ENCODE assay signal across 12 cellular contexts in genomic region chr7:102933763-102934162, GRCh38. TPM values are rescaled to one million over a fixed set of nuclear protein-coding genes. Genes with fewer than 3 reads are reported as not detected.
DNase-seq lines count a peak whose midpoint lies in the region; ATAC-seq and TF ChIP-seq lines count a peak whose summit lies in the region.
"Had no signal": no experiment of that assay in that cellular context is flagged by ENCODE, and none has a peak within 500 bp of the region (broad histone marks: within the 10 kb centered on the region; RNA-seq: fewer than 3 reads in every experiment).

No MANE protein-coding gene starts in this region.

- TF ChIP-seq CTCF in colonic mucosa (IDR thresholded peaks at IDR 0.05) (no peak), smooth muscle cell (IDR thresholded peaks at IDR 0.05; ENCODE audit: borderline replicate concordance, insufficient read depth, poor library complexity, severe bottlenecking) (no peak)

- no peaks in the 10 kb centered on the region for H3K9me3 ChIP-seq in colonic mucosa
- no peaks in the 10 kb centered on the region for H3K9me3 ChIP-seq in smooth muscle cell (replicated peaks; ENCODE audit: low read depth)

- DNase-seq in H7 (peak; percentile 43), colonic mucosa (peak; percentile 33), iPS-NIHi7 (ENCODE audit: extremely low spot score) (peak; percentile 48), smooth muscle cell (lab: John Stamatoyannopoulos, UW; ENCODE audit: unreplicated experiment) (peak; percentile 44), DMS53 treated with DMSO at 0.1 percent for 48 hours (lab: John Stamatoyannopoulos, UW; ENCODE audit: unreplicated experiment) (no peak), NCI-H774 (lab: John Stamatoyannopoulos, UW) (no peak)
- DNase-seq: DMS153, midbrain, T-helper 1 cell had no signal

- peaks cover 19% of the 10 kb centered on the region for H3F3A ChIP-seq in smooth muscle cell (ENCODE audit: low read depth)

- H3K36me3 ChIP-seq in H7 (replicated peaks; ENCODE audit: control insufficient read depth, insufficient read depth, low read length) (no peaks in the 10 kb centered on the region), colonic mucosa (no peaks in the 10 kb centered on the region), smooth muscle cell (ENCODE audit: low read depth) (no peaks in the 10 kb centered on the region)

- H4K20me1 ChIP-seq in smooth muscle cell (ENCODE audit: low read depth) = no peaks in the 10 kb centered on the region

- H3K27ac ChIP-seq in colonic mucosa (peak overlapping the region; percentile 23), smooth muscle cell (ENCODE audit: low read depth) (peak overlapping the region; percentile 100)
- H3K27ac ChIP-seq: KMS-11 had no signal

- 2% methylated on average over 15 of the region's 15 CpGs for WGBS in smooth muscle cell (ENCODE audit: low lambda C conversion rate)

- H2AFZ ChIP-seq in smooth muscle cell (ENCODE audit: low read depth) = peak overlapping the region; percentile 37

- H3K27me3 ChIP-seq in H7 (ENCODE audit: control insufficient read depth, insufficient read depth, low read length) = no peaks in the 10 kb centered on the region
- no peaks in the 10 kb centered on the region for H3K27me3 ChIP-seq in colonic mucosa
- H3K27me3 ChIP-seq in smooth muscle cell (ENCODE audit: low read depth) = no peaks in the 10 kb centered on the region

- H3K79me2 ChIP-seq in smooth muscle cell (ENCODE audit: low read depth) = no peaks in the 10 kb centered on the region

- no peak for ATAC-seq in GM21529 (IDR thresholded peaks at IDR 0.05; ENCODE audit: unreplicated experiment)
- ATAC-seq in HG02623 (IDR thresholded peaks at IDR 0.05; ENCODE audit: unreplicated experiment) = no peak

- H3K9ac ChIP-seq in colonic mucosa (ENCODE audit: low read depth in 2 of 2, low read length in 2 of 2) = no peak overlapping the region
- H3K9ac ChIP-seq in smooth muscle cell (ENCODE audit: low read depth) = peak overlapping the region; percentile 94
- H3K9ac ChIP-seq: KMS-11 had no signal

- H3K4me1 ChIP-seq in colonic mucosa (no peaks in the 10 kb centered on the region), smooth muscle cell (ENCODE audit: low read depth) (peaks cover 41% of the 10 kb centered on the region)

- intact Hi-C loops in colonic mucosa (cut with DNase I) = no loop called here

- peak overlapping the region; percentile 83 for H3K4me2 ChIP-seq in smooth muscle cell
- H3K4me2 ChIP-seq: KMS-11 had no signal

- H3K4me3 ChIP-seq in H7 (ENCODE audit: insufficient read depth, low read depth, low read length) (no peak overlapping the region), colonic mucosa (no peak overlapping the region), smooth muscle cell (peak overlapping the region; percentile 13)

RNA-seq across cellular contexts. Expression of gene LRRC17, which starts 21.0 kb away (rescaled TPM):
- 1.0 TPM in 2 replicates for total RNA-seq in H7 (2014; rRNA removed; shearing (Covaris generic))
- total RNA-seq in colonic mucosa (1 to 10 TPM in 1 of 2 donors, under 1 TPM in 1; 0.91 to 1.1 TPM), smooth muscle cell (14.7 and 23.0 TPM in 2 replicates)
- 5.5 and 6.2 TPM in 2 replicates for polyA plus RNA-seq in smooth muscle cell

Comparison
In these comparisons a context has a peak if more than half of its experiments do, and no peak if none do; other contexts are left out.
1. DNase-seq: peak in H7 (single experiment), colonic mucosa (single experiment), iPS-NIHi7 (single experiment) and smooth muscle cell (single experiment); none in DMS53 treated with DMSO at 0.1 percent for 48 hours (single experiment) and NCI-H774 (single experiment).